In genomic region chr14:52950410-52950897, GRCh38 we compare ENCODE assay signal across 8 cellular contexts. TPM values are rescaled to one million over a fixed set of nuclear protein-coding genes. Genes with fewer than 3 reads are reported as not detected.
DNase-seq lines count a peak whose midpoint lies in the region; ATAC-seq and TF ChIP-seq lines count a peak whose summit lies in the region.

No MANE protein-coding gene starts in this region.

- peaks cover 18% of the 10 kb centered on the region for H3K4me1 Mint-ChIP-seq in T-helper 2 cell treated with Interferon-gamma antibody and Interleukin-4, amounts not matched to agents 5 μg/mL and 100 μg/mL, for 36 hours (ENCODE audit: low read depth)
- peaks cover 58% of the 10 kb centered on the region for H3K4me1 Mint-ChIP-seq in chondrocyte (ENCODE audit: low read depth)

- intact Hi-C loops in left colon (cut with DNase I, micrococcal nuclease): no loop called here

- peak overlapping the region; percentile 82 for H3K4me3 Mint-ChIP-seq in T-helper 2 cell treated with Interferon-gamma antibody and Interleukin-4, amounts not matched to agents 5 μg/mL and 100 μg/mL, for 36 hours
- peak overlapping the region; percentile 99 for H3K4me3 Mint-ChIP-seq in chondrocyte (ENCODE audit: unreplicated experiment)

- no peaks in the 10 kb centered on the region for H3K9me3 Mint-ChIP-seq in T-helper 2 cell treated with Interferon-gamma antibody and Interleukin-4, amounts not matched to agents 5 μg/mL and 100 μg/mL, for 36 hours
- no peaks in the 10 kb centered on the region for H3K9me3 Mint-ChIP-seq in chondrocyte (ENCODE audit: low read depth)

- no peaks in the 10 kb centered on the region for H3K36me3 Mint-ChIP-seq in T-helper 2 cell treated with Interferon-gamma antibody and Interleukin-4, amounts not matched to agents 5 μg/mL and 100 μg/mL, for 36 hours (ENCODE audit: low read depth)
- peaks cover 25% of the 10 kb centered on the region for H3K36me3 Mint-ChIP-seq in chondrocyte (ENCODE audit: low read depth)

- DNase-seq in NCI-H345 (lab: John Stamatoyannopoulos, UW): peak; percentile 46
- DNase-seq in NCI-H345 treated with DMSO at 0.1 percent for 48 hours (lab: John Stamatoyannopoulos, UW; ENCODE audit: unreplicated experiment): no peak
- no peak for DNase-seq in T-helper 2 cell treated with Interferon-gamma antibody and Interleukin-4, amounts not matched to agents 5 μg/mL and 100 μg/mL, for 36 hours (ENCODE audit: low spot score)
- DNase-seq in chondrocyte (ENCODE audit: low spot score): no peak
- peak; percentile 30 to 45 for DNase-seq in left colon
- peak; percentile 11 for DNase-seq in stimulated activated CD4-positive, alpha-beta T cell treated with anti-CD3 and anti-CD28 coated beads, Interleukin-4, amount 100 ng/mL, for 24 hours

- ATAC-seq in HG03432 (IDR thresholded peaks at IDR 0.05; ENCODE audit: unreplicated experiment): peak; percentile 61
- peak; percentile 43 for ATAC-seq in left colon
- ATAC-seq in GM21717 (IDR thresholded peaks at IDR 0.05; ENCODE audit: unreplicated experiment): no peak

- peak; percentile 44 for TF ChIP-seq CTCF in chondrocyte (IDR thresholded peaks at IDR 0.05)

- H3K27me3 Mint-ChIP-seq in T-helper 2 cell treated with Interferon-gamma antibody and Interleukin-4, amounts not matched to agents 5 μg/mL and 100 μg/mL, for 36 hours (ENCODE audit: low read depth): peaks cover 73% of the 10 kb centered on the region
- no peaks in the 10 kb centered on the region for H3K27me3 Mint-ChIP-seq in chondrocyte (ENCODE audit: low read depth)

- H3K27ac Mint-ChIP-seq in T-helper 2 cell treated with Interferon-gamma antibody and Interleukin-4, amounts not matched to agents 5 μg/mL and 100 μg/mL, for 36 hours: no peak overlapping the region
- H3K27ac Mint-ChIP-seq in chondrocyte (ENCODE audit: unreplicated experiment): peak overlapping the region; percentile 98

RNA-seq across cellular contexts. Expression of gene FERMT2, which starts 0.4 kb away (rescaled TPM):
- 423 to 518 TPM (median 494 TPM) in 3 replicates for total RNA-seq in chondrocyte
- 10 to 100 TPM in 1 of 2 donors, 1 to 10 TPM in 1; 6.7 to 32.4 TPM for total RNA-seq in left colon

Comparison
In these comparisons a context has a peak if more than half of its experiments do, and no peak if none do; other contexts are left out.
1. DNase-seq: peak in NCI-H345 (single experiment), left colon (2 of 2) and stimulated activated CD4-positive, alpha-beta T cell treated with anti-CD3 and anti-CD28 coated beads, Interleukin-4, amount 100 ng/mL, for 24 hours (single experiment); none in NCI-H345 treated with DMSO at 0.1 percent for 48 hours (single experiment), T-helper 2 cell treated with Interferon-gamma antibody and Interleukin-4, amounts not matched to agents 5 μg/mL and 100 μg/mL, for 36 hours (single experiment) and chondrocyte (single experiment).
2. RNA of gene FERMT2, which starts 0.4 kb away (total RNA-seq): 423 to 518 TPM in chondrocyte; 6.7 to 32.4 TPM in left colon; every median in the first group is over 10 times any median in the second.